ENCODE assay signal across 10 cellular contexts in genomic region chr13:95535243-95535642, GRCh38. TPM values are rescaled to one million over a fixed set of nuclear protein-coding genes. Genes with fewer than 3 reads are reported as not detected.
DNase-seq lines count a peak whose midpoint lies in the region; FAIRE-seq and TF ChIP-seq lines count a peak whose summit lies in the region.
"Had no signal": no experiment of that assay in that cellular context is flagged by ENCODE, and none has a peak within 500 bp of the region (broad histone marks: within the 10 kb centered on the region; RNA-seq: fewer than 3 reads in every experiment).

No MANE protein-coding gene starts in this region.

- H3K4me2 ChIP-seq in keratinocyte (ENCODE audit: control insufficient read depth, extremely low read depth, insufficient read depth, low read depth, low read length): peak overlapping the region; percentile 17

- POLR2A ChIA-PET in HEK293 (lab: Yijun Ruan, JAX): no interaction called here

- no peaks in the 10 kb centered on the region for H3K36me3 ChIP-seq in HEK293 (ENCODE audit: control insufficient read depth in 2 of 2, insufficient read depth in 1 of 2, low read length in 2 of 2)
- H3K36me3 ChIP-seq in keratinocyte (ENCODE audit: control insufficient read depth in 2 of 2, extremely low read depth in 1 of 2, insufficient read depth in 2 of 2, low read length in 2 of 2): no peaks in the 10 kb centered on the region
- H3K36me3 ChIP-seq in suprapubic skin: no peaks in the 10 kb centered on the region

- peak; percentile 94 for FAIRE-seq in keratinocyte (lab: Jason Lieb, UNC)

- no peak for TF ChIP-seq EP300 in suprapubic skin (IDR thresholded peaks at IDR 0.05)

- 58% methylated on average over 3 of the region's 3 CpGs for WGBS in suprapubic skin

- dilution Hi-C loops in keratinocyte (cut with MboI; ENCODE audit: extremely low pct_ligation_motif_present, low sequenced_read_pairs): no loop called here

- H3K27me3 ChIP-seq in keratinocyte (ENCODE audit: control insufficient read depth, extremely low read depth, insufficient read depth, low read length) (no peaks in the 10 kb centered on the region), suprapubic skin (peaks cover under 1% of the 10 kb centered on the region)

- peak; percentile 52 for DNase-seq in DMS79 treated with DMSO at 0.1 percent for 48 hours (lab: John Stamatoyannopoulos, UW)
- DNase-seq in RKO (ENCODE audit: low spot score): peak; percentile 92
- DNase-seq in keratinocyte (ENCODE audit: low read depth, low spot score): peak; percentile 28
- no peak for DNase-seq in NCI-H526 (lab: John Stamatoyannopoulos, UW)
- no peak for DNase-seq in GM10266 (ENCODE audit: extremely low spot score)
- DNase-seq in SKM-1 treated with dmso at 0.1 percent for 144 hours (lab: John Stamatoyannopoulos, UW; ENCODE audit: unreplicated experiment): no peak
- DNase-seq in suprapubic skin (ENCODE audit: low spot score in 2 of 2): no peak
- DNase-seq: activated CD8-positive, alpha-beta memory T cell treated with anti-CD3 and anti-CD28 coated beads, Interleukin-2, amount 50 U/mL, for 4 hours; left cardiac atrium had no signal

- H3K4me1 ChIP-seq in HEK293 (ENCODE audit: control insufficient read depth, insufficient read depth, low read length) (peaks cover 4% of the 10 kb centered on the region; the same call in 1 of the 2 replicates), keratinocyte (ENCODE audit: control insufficient read depth, extremely low read depth, insufficient read depth, low read length) (peaks cover 12% of the 10 kb centered on the region), suprapubic skin (peaks cover 5% of the 10 kb centered on the region)

- no peak for TF ChIP-seq POLR2A in suprapubic skin (IDR thresholded peaks at IDR 0.05)

- H3K4me3 ChIP-seq in HEK293 (ENCODE audit: low read depth, low read length) (no peak overlapping the region), keratinocyte (ENCODE audit: control insufficient read depth in 2 of 3, extremely low read depth in 1 of 3, insufficient read depth in 2 of 3, low read depth in 1 of 3, low read length in 3 of 3) (no peak overlapping the region), suprapubic skin (no peak overlapping the region)

- H3K9me3 ChIP-seq in HEK293 (ENCODE audit: control insufficient read depth, insufficient read depth, low read depth, low read length) (no peaks in the 10 kb centered on the region), keratinocyte (ENCODE audit: control insufficient read depth, low read depth, low read length) (no peaks in the 10 kb centered on the region), suprapubic skin (no peaks in the 10 kb centered on the region)

- no peak overlapping the region for H2AFZ ChIP-seq in keratinocyte (ENCODE audit: control insufficient read depth, low read length)

- CTCF ChIA-PET in HEK293 (lab: Yijun Ruan, JAX): interaction anchor here (2.9 to 3.7 kb wide), 2 partner anchors 14 to 28 kb away, joined by 13 to 31 read pairs; no protein-coding TSS in a partner anchor

- no peaks in the 10 kb centered on the region for H3K79me2 ChIP-seq in keratinocyte (ENCODE audit: control insufficient read depth, insufficient read depth, low read length)

- no peaks in the 10 kb centered on the region for H3K9me1 ChIP-seq in keratinocyte (ENCODE audit: control insufficient read depth, extremely low read depth, insufficient read depth, low read length)

- no peak for TF ChIP-seq CTCF in HEK293 (tag by site-specific recombination; IDR thresholded peaks at IDR 0.05)
- TF ChIP-seq CTCF in keratinocyte (optimal IDR thresholded peaks at IDR 0.05 in 1 of 3, IDR thresholded peaks at IDR 0.05 in 1 of 3, conservative IDR thresholded peaks at IDR 0.05 in 1 of 3; ENCODE audit: extremely low read depth in 1 of 3, insufficient read depth in 2 of 3, low read length in 3 of 3): peak in 1 of 3 experiments; percentile 24
- TF ChIP-seq CTCF in GM10266 (IDR thresholded peaks at IDR 0.05; ENCODE audit: control insufficient read depth, insufficient read depth, low read depth, missing control alignments): no peak
- TF ChIP-seq CTCF in suprapubic skin (IDR thresholded peaks at IDR 0.05): no peak

- H4K20me1 ChIP-seq in keratinocyte (ENCODE audit: control insufficient read depth, extremely low read depth, insufficient read depth, low read length): no peaks in the 10 kb centered on the region

- no peak overlapping the region for H3K9ac ChIP-seq in keratinocyte (ENCODE audit: control insufficient read depth, extremely low read depth, insufficient read depth, low read length)

- no peak overlapping the region for H3K27ac ChIP-seq in HEK293 (ENCODE audit: extremely low read depth, low read depth, low read length)
- H3K27ac ChIP-seq in keratinocyte (ENCODE audit: control insufficient read depth, insufficient read depth, low read length): peak overlapping the region; percentile 18
- no peak overlapping the region for H3K27ac ChIP-seq in suprapubic skin

TF ChIP-seq in HEK293, 187 proteins besides CTCF, POLR2A, EP300 and RAD21 (continues in another document):
- TF ChIP-seq ZSCAN18 (tag by site-specific recombination; IDR thresholded peaks at IDR 0.05) (no peak), HIC1 (tag by site-specific recombination; IDR thresholded peaks at IDR 0.05) (peak; percentile 69), ZNF394 (tag by site-specific recombination; IDR thresholded peaks at IDR 0.05; ENCODE audit: borderline replicate concordance) (peak; percentile 33; the same call in 1 of the 2 replicates), REST (tag by site-specific recombination; IDR thresholded peaks at IDR 0.05) (0 out of 2 replicates have a peak, but pooled peaks have one; percentile 16), GLIS1 (tag by site-specific recombination; IDR thresholded peaks at IDR 0.05) (peak; percentile 74)

RNA-seq across cellular contexts. Expression of gene CLDN10, which starts 17.3 kb away (rescaled TPM):
- not detected in 3 replicates for polyA plus RNA-seq in keratinocyte
- not detected for polyA plus RNA-seq in keratinocyte (2011; ENCODE audit: low read depth)
- polyA plus RNA-seq in keratinocyte (2011; cell fraction: cytosol; rRNA removed): not detected in 2 replicates
- not detected in 2 replicates for polyA plus RNA-seq in keratinocyte (2011; cell fraction: nucleus; rRNA removed)
- not detected in 2 replicates for polyA plus RNA-seq in keratinocyte (2012; ENCODE audit: low replicate concordance)
- polyA minus RNA-seq in keratinocyte: not detected in 3 replicates
- not detected for polyA minus RNA-seq in keratinocyte (2011; cell fraction: cytosol; rRNA and poly(A)+ RNA removed)
- not detected in 2 replicates for polyA minus RNA-seq in keratinocyte (2011; cell fraction: nucleus; rRNA and poly(A)+ RNA removed)
- total RNA-seq in suprapubic skin: 10 to 100 TPM; 14.3 to 38.7 (median 22.0) TPM
- total RNA-seq: left cardiac atrium had no signal

Comparison
In these comparisons a context has a peak if more than half of its experiments do, and no peak if none do; other contexts are left out.
1. DNase-seq: peak in DMS79 treated with DMSO at 0.1 percent for 48 hours (single experiment), RKO (single experiment) and keratinocyte (single experiment); none in NCI-H526 (0 of 2), GM10266 (single experiment), SKM-1 treated with dmso at 0.1 percent for 144 hours (single experiment) and suprapubic skin (0 of 2).